8 cellular contexts compared by ENCODE assay signal in the genomic region with DNA sequence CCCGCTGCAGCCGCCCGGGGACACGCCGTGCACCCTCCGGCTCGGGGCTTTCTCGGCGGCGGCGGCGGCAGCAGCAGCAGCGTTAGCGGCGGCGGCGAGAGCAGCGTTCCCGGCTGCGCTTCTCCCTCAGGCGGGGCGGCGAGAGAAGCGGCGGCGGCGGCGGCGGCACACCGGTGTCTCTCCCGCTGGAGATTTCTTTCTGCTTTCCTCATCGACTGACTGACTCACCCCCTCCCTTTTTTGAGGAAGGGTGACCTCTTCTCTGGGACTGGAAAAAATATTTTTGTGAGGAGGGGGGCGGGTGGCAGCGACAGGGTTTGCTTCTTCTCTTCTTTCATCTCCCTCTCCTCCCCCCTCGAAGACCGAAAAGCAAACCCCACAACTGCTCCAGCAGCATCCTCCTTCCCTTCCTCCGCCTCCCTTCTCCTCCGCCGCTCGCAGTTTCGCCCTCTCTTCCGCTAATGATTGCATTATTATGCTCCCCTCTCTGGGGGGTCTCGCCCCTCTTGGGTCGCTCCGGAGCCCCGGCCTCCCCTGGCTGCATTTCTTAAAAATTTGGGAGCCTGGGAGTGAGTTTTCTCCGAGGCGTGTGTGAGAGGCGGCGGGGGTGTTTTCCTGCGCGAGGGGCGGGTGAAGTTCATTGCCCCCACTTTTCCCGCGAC. TPM values are rescaled to one million over a fixed set of nuclear protein-coding genes. Genes with fewer than 3 reads are reported as not detected.
DNase-seq lines count a peak whose midpoint lies in the region; ATAC-seq and TF ChIP-seq lines count a peak whose summit lies in the region.

No MANE protein-coding gene starts in this region.

- H3K9ac ChIP-seq in duodenal mucosa (ENCODE audit: low read depth in 1 of 2, low read length in 2 of 2) (no peak overlapping the region), mucosa of stomach (ENCODE audit: low read length) (peak overlapping the region; percentile 53)

- H3K27ac ChIP-seq in RWPE1 (no peak overlapping the region), duodenal mucosa (ENCODE audit: low read depth, low read length) (no peak overlapping the region)

- H3K9me3 ChIP-seq in BE2C (no peaks in the 10 kb centered on the region), duodenal mucosa (ENCODE audit: control insufficient read depth in 1 of 2, low read length in 2 of 2) (no peaks in the 10 kb centered on the region), mucosa of stomach (ENCODE audit: control insufficient read depth, low read length) (no peaks in the 10 kb centered on the region)

- POLR2A ChIA-PET in RWPE1 (lab: Yijun Ruan, JAX; ENCODE audit: low non-redundant PET), result no interaction called here

- H3K4me3 ChIP-seq in BE2C (ENCODE audit: low read depth, low read length), result peak overlapping the region; percentile 98
- peak overlapping the region; percentile 75 to 76 for H3K4me3 ChIP-seq in duodenal mucosa (ENCODE audit: low read depth in 1 of 2, low read length in 2 of 2)
- H3K4me3 ChIP-seq in mucosa of stomach (ENCODE audit: low read length), result no peak overlapping the region

- DNase-seq in BE2C (no peak), RWPE1 (ENCODE audit: low spot score) (peak; percentile 27), ureter (ENCODE audit: low spot score) (peak; percentile 52), COR-L47 (lab: John Stamatoyannopoulos, UW) (no peak)

- peaks cover 5% of the 10 kb centered on the region; the same call in 1 of the 2 replicates for H3K4me1 ChIP-seq in BE2C
- peaks cover 7 to 9% of the 10 kb centered on the region in 2 donors for H3K4me1 ChIP-seq in duodenal mucosa (ENCODE audit: control insufficient read depth in 1 of 2, insufficient read depth in 2 of 2, low read length in 2 of 2)
- peaks cover 8% of the 10 kb centered on the region for H3K4me1 ChIP-seq in mucosa of stomach (ENCODE audit: control insufficient read depth, insufficient read depth, low read length)

- ATAC-seq in GM19395 (IDR thresholded peaks at IDR 0.05; ENCODE audit: unreplicated experiment) (peak; percentile 42), HG02571 (IDR thresholded peaks at IDR 0.05; ENCODE audit: unreplicated experiment) (no peak)

- H3K27me3 ChIP-seq in BE2C, result no peaks in the 10 kb centered on the region
- H3K27me3 ChIP-seq in duodenal mucosa (ENCODE audit: control insufficient read depth in 1 of 2, insufficient read depth in 2 of 2, low read length in 2 of 2), result peaks cover 15 to 32% of the 10 kb centered on the region in 2 donors
- peaks cover 43% of the 10 kb centered on the region for H3K27me3 ChIP-seq in mucosa of stomach (ENCODE audit: control insufficient read depth, insufficient read depth, low read length)

- CTCF ChIA-PET in RWPE1 (lab: Yijun Ruan, JAX), result no interaction called here

- TF ChIP-seq CTCF in BE2C (IDR thresholded peaks at IDR 0.05; ENCODE audit: low read depth, low read length) (no peak), RWPE1 (conservative IDR thresholded peaks at IDR 0.05; ENCODE audit: low read depth) (no peak)

- no peaks in the 10 kb centered on the region for H3K36me3 ChIP-seq in BE2C
- H3K36me3 ChIP-seq in duodenal mucosa (ENCODE audit: control insufficient read depth in 1 of 2, insufficient read depth in 2 of 2, low read length in 2 of 2), result no peaks in the 10 kb centered on the region
- no peaks in the 10 kb centered on the region for H3K36me3 ChIP-seq in mucosa of stomach (ENCODE audit: control insufficient read depth, insufficient read depth, low read length)

RNA-seq across cellular contexts. Expression of a gene that starts 0.3 kb away (rescaled TPM):
- 58.0 TPM for polyA plus RNA-seq in BE2C (2012; ENCODE audit: insufficient read depth, insufficient read length, low read depth)
- 119 TPM for total RNA-seq in ureter

Comparison
In these comparisons a context has a peak if more than half of its experiments do, and no peak if none do; other contexts are left out.
1. DNase-seq: peak in RWPE1 (single experiment) and ureter (single experiment); none in BE2C (single experiment) and COR-L47 (single experiment).